Comparison of ENCODE assay signal across 24 cellular contexts in genomic region chr2:33208400-33208799, GRCh38.
A peak's percentile ranks its signal among the peaks of the same experiment; 100 is the strongest.
DNase-seq lines count a peak whose midpoint lies in the region; ATAC-seq, FAIRE-seq and TF ChIP-seq lines count a peak whose summit lies in the region.
"Had no signal": no experiment of that assay in that cellular context is flagged by ENCODE, and none has a peak within 500 bp of the region (broad histone marks: within the 10 kb centered on the region; RNA-seq: fewer than 3 reads in every experiment).

No MANE protein-coding gene starts in this region.

- no TSS peak for BruUV-seq in PC-9 (replicated peaks; lab: Mats Ljungman, UMichigan)

- no peaks in the 10 kb centered on the region for H3K79me2 ChIP-seq in PC-9 (ENCODE audit: low read depth)

- H4K91ac ChIP-seq in mesenchymal stem cell (ENCODE audit: low read length) = peak overlapping the region; percentile 92

- no peaks in the 10 kb centered on the region for H3K79me1 ChIP-seq in mesenchymal stem cell (replicated peaks; ENCODE audit: low read length, poor library complexity, severe bottlenecking)

- ATAC-seq in activated T-cell treated with anti-CD3 and anti-CD28 coated beads, Interleukin-2, amount 50 U/mL, for 72 hours (replicated peaks in 1 of 2) = peak; percentile 38 to 41
- ATAC-seq in T-helper 17 cell = peak; percentile 36
- ATAC-seq: left cardiac atrium had no signal

- H3K14ac ChIP-seq in mesenchymal stem cell (ENCODE audit: low read length in 2 of 2) = no peak overlapping the region

- peak overlapping the region; percentile 74 to 82 for H3K18ac ChIP-seq in mesenchymal stem cell (ENCODE audit: low read depth in 1 of 2, low read length in 2 of 2)

- no peak overlapping the region for H3K4me3 ChIP-seq in mesenchymal stem cell (ENCODE audit: insufficient read depth in 1 of 2, low read depth in 1 of 2, low read length in 2 of 2)
- H3K4me3 ChIP-seq in PC-9 = no peak overlapping the region
- H3K4me3 ChIP-seq: esophagus muscularis mucosa had no signal

- H3K4ac ChIP-seq in mesenchymal stem cell (ENCODE audit: low read depth in 1 of 2, low read length in 2 of 2) = peak overlapping the region in 1 of 2 experiments; percentile 12

- H4K8ac ChIP-seq in mesenchymal stem cell (ENCODE audit: low read length) = peak overlapping the region; percentile 19

- no peaks in the 10 kb centered on the region for H3K9me3 Mint-ChIP-seq in activated T-cell treated with anti-CD3 and anti-CD28 coated beads, Interleukin-2, amount 50 U/mL, for 72 hours
- H3K9me3 Mint-ChIP-seq in HFFc6 = no peaks in the 10 kb centered on the region
- H3K9me3 Mint-ChIP-seq in endothelial cell (ENCODE audit: unreplicated experiment) = no peaks in the 10 kb centered on the region
- H3K9me3 Mint-ChIP-seq: activated CD4-positive, alpha-beta T cell treated with anti-CD3 and anti-CD28 coated beads, Interleukin-2, amount 10 ng/mL, durations not matched to agents 7 days and 5 days; activated naive CD4-positive, alpha-beta T cell treated with anti-CD3 and anti-CD28 coated beads, Interleukin-2, amount 50 U/mL, for 24 hours; naive B cell had no signal

- no peaks in the 10 kb centered on the region for H4K20me1 ChIP-seq in PC-9 (ENCODE audit: insufficient read depth)

- no peaks in the 10 kb centered on the region for H3K36me3 Mint-ChIP-seq in activated T-cell treated with anti-CD3 and anti-CD28 coated beads, Interleukin-2, amount 50 U/mL, for 72 hours (ENCODE audit: insufficient read depth in 2 of 2)
- H3K36me3 Mint-ChIP-seq in HFFc6 (ENCODE audit: low read depth) = peaks cover 71% of the 10 kb centered on the region
- H3K36me3 Mint-ChIP-seq in T-helper 17 cell (ENCODE audit: low read depth) = no peaks in the 10 kb centered on the region
- peaks cover 20% of the 10 kb centered on the region for H3K36me3 Mint-ChIP-seq in endothelial cell (ENCODE audit: low read depth, unreplicated experiment)
- H3K36me3 Mint-ChIP-seq: activated naive CD4-positive, alpha-beta T cell treated with anti-CD3 and anti-CD28 coated beads, Interleukin-2, amount 50 U/mL, for 24 hours; CD4-positive, CD25-positive, alpha-beta regulatory T cell; naive B cell had no signal

- CTCF ChIA-PET in PC-9 (lab: Charles Lee) = no interaction called here

- H2BK12ac ChIP-seq in mesenchymal stem cell (ENCODE audit: low read length in 2 of 2) = peak overlapping the region; percentile 82

- H3K9me2 ChIP-seq in PC-9 (ENCODE audit: insufficient read depth) = no peaks in the 10 kb centered on the region

- no peak overlapping the region for H3K9ac ChIP-seq in mesenchymal stem cell (ENCODE audit: low read length)

- H3K4me2 ChIP-seq in mesenchymal stem cell (ENCODE audit: low read length, poor library complexity, severe bottlenecking) = no peak overlapping the region
- H3K4me2 ChIP-seq in PC-9 = no peak overlapping the region

- H3K4me1 ChIP-seq in mesenchymal stem cell (ENCODE audit: control insufficient read depth, insufficient read depth, low read depth, low read length) = peaks cover 6% of the 10 kb centered on the region
- H3K4me1 ChIP-seq in PC-9 (replicated peaks; ENCODE audit: insufficient read depth) = no peaks in the 10 kb centered on the region; the same call in 1 of the 2 replicates

- WGBS in mesenchymal stem cell = 92% methylated on average over 3 of the region's 3 CpGs

- POLR2A ChIA-PET in PC-9 (lab: Charles Lee; ENCODE audit: unreplicated experiment) = interaction anchor here (0.7 kb wide), 1 partner anchor 53 kb away, joined by 3 read pairs; no protein-coding TSS in a partner anchor

- no peak overlapping the region for H3K4me3 Mint-ChIP-seq in activated T-cell treated with anti-CD3 and anti-CD28 coated beads, Interleukin-2, amount 50 U/mL, for 72 hours
- H3K4me3 Mint-ChIP-seq in HFFc6 (no peak overlapping the region), T-helper 17 cell (no peak overlapping the region), endothelial cell (ENCODE audit: unreplicated experiment) (no peak overlapping the region)
- H3K4me3 Mint-ChIP-seq: activated CD4-positive, alpha-beta T cell treated with anti-CD3 and anti-CD28 coated beads, Interleukin-2, amount 10 ng/mL, durations not matched to agents 7 days and 5 days; activated naive CD4-positive, alpha-beta T cell treated with anti-CD3 and anti-CD28 coated beads, Interleukin-2, amount 50 U/mL, for 24 hours; CD4-positive, CD25-positive, alpha-beta regulatory T cell; naive B cell had no signal

- H2BK120ac ChIP-seq in mesenchymal stem cell (ENCODE audit: low read depth, low read length) = peak overlapping the region; percentile 74

- TF ChIP-seq POLR2A in GM12892 (IDR thresholded peaks at IDR 0.05; ENCODE audit: low read depth, low read length) = no peak

- H3K27me3 Mint-ChIP-seq in activated T-cell treated with anti-CD3 and anti-CD28 coated beads, Interleukin-2, amount 50 U/mL, for 72 hours (ENCODE audit: low read depth) = peaks cover 46% of the 10 kb centered on the region
- H3K27me3 Mint-ChIP-seq in HFFc6 (ENCODE audit: insufficient read depth) = peaks cover 1% of the 10 kb centered on the region; the same call in 1 of the 2 replicates
- peaks cover 5% of the 10 kb centered on the region for H3K27me3 Mint-ChIP-seq in T-helper 17 cell
- H3K27me3 Mint-ChIP-seq in endothelial cell (ENCODE audit: unreplicated experiment) = peaks cover 4% of the 10 kb centered on the region
- H3K27me3 Mint-ChIP-seq: CD4-positive, CD25-positive, alpha-beta regulatory T cell; naive B cell had no signal

- TF ChIP-seq CTCF in HFFc6 (IDR thresholded peaks at IDR 0.05) (no peak), PC-9 (conservative IDR thresholded peaks at IDR 0.05) (no peak), endothelial cell (IDR thresholded peaks at IDR 0.05; ENCODE audit: unreplicated experiment) (no peak)

- H2AK5ac ChIP-seq in mesenchymal stem cell (ENCODE audit: low read length, severe bottlenecking) = no peak overlapping the region

- no peak overlapping the region for H3K23ac ChIP-seq in mesenchymal stem cell (ENCODE audit: low read length in 2 of 2)

- H3K36me3 ChIP-seq in mesenchymal stem cell (ENCODE audit: control insufficient read depth in 1 of 2, insufficient read depth in 2 of 2, low read depth in 1 of 2, low read length in 2 of 2) (no peaks in the 10 kb centered on the region), PC-9 (ENCODE audit: low read depth) (no peaks in the 10 kb centered on the region)
- H3K36me3 ChIP-seq: esophagus muscularis mucosa had no signal

- H3K27ac ChIP-seq in mesenchymal stem cell (ENCODE audit: low read length, poor library complexity, severe bottlenecking) (no peak overlapping the region), PC-9 (no peak overlapping the region)

- H3K27me3 ChIP-seq in mesenchymal stem cell (ENCODE audit: control insufficient read depth in 1 of 2, insufficient read depth in 1 of 2, low read length in 2 of 2) (no peaks in the 10 kb centered on the region), PC-9 (ENCODE audit: insufficient read depth, low read depth) (no peaks in the 10 kb centered on the region)
- H3K27me3 ChIP-seq: esophagus muscularis mucosa had no signal

- no peak overlapping the region for H3K27ac Mint-ChIP-seq in activated T-cell treated with anti-CD3 and anti-CD28 coated beads, Interleukin-2, amount 50 U/mL, for 72 hours
- H3K27ac Mint-ChIP-seq in HFFc6 (peak overlapping the region; percentile 69), T-helper 17 cell (no peak overlapping the region), endothelial cell (ENCODE audit: unreplicated experiment) (no peak overlapping the region)
- H3K27ac Mint-ChIP-seq: activated CD4-positive, alpha-beta T cell treated with anti-CD3 and anti-CD28 coated beads, Interleukin-2, amount 10 ng/mL, durations not matched to agents 7 days and 5 days; activated naive CD4-positive, alpha-beta T cell treated with anti-CD3 and anti-CD28 coated beads, Interleukin-2, amount 50 U/mL, for 24 hours; CD4-positive, CD25-positive, alpha-beta regulatory T cell had no signal

- no peaks in the 10 kb centered on the region for H3K9me3 ChIP-seq in T-helper 17 cell (ENCODE audit: control insufficient read depth, low read length, poor library complexity, severe bottlenecking)
- H3K9me3 ChIP-seq in mesenchymal stem cell (ENCODE audit: control insufficient read depth, low read length) = no peaks in the 10 kb centered on the region
- H3K9me3 ChIP-seq in PC-9 (ENCODE audit: insufficient read depth, low read depth) = no peaks in the 10 kb centered on the region
- H3K9me3 ChIP-seq: esophagus muscularis mucosa had no signal

- DNase-seq in activated T-cell treated with anti-CD3 and anti-CD28 coated beads, Interleukin-2, amount 50 U/mL, for 72 hours = peak in 1 of 2 donors; percentile 12
- DNase-seq in activated T-cell treated with anti-CD3 and anti-CD28 coated beads for 4 hours = no peak
- no peak for DNase-seq in HFFc6
- no peak for DNase-seq in T-helper 17 cell
- DNase-seq in mesenchymal stem cell = no peak
- no peak for DNase-seq in GM12892 (ENCODE audit: insufficient read length)
- no peak for DNase-seq in PC-9
- no peak for DNase-seq in endothelial cell (ENCODE audit: low spot score)
- DNase-seq: activated CD4-positive, alpha-beta T cell treated with anti-CD3 and anti-CD28 coated beads, Interleukin-2, amount 10 ng/mL, durations not matched to agents 7 days and 5 days; CD4-positive, CD25-positive, alpha-beta regulatory T cell; glutamatergic neuron; GOT3; left cardiac atrium; mesendoderm; naive B cell; NCI-H1105; NCI-H2081 treated with DMSO at 0.1 percent for 48 hours; NCI-H510A; occipital lobe; SW 1271 had no signal

- no peaks in the 10 kb centered on the region for H3F3A ChIP-seq in PC-9 (ENCODE audit: insufficient read depth, low read depth)

- H2AFZ ChIP-seq in mesenchymal stem cell (ENCODE audit: low read depth, low read length) (no peak overlapping the region), PC-9 (no peak overlapping the region)

- H2BK5ac ChIP-seq in mesenchymal stem cell (ENCODE audit: low read depth, low read length, poor library complexity, severe bottlenecking) = no peak overlapping the region

- H2BK15ac ChIP-seq in mesenchymal stem cell (ENCODE audit: low read depth, poor library complexity, severe bottlenecking) = no peak overlapping the region

- peaks cover 6% of the 10 kb centered on the region for H3K4me1 Mint-ChIP-seq in activated T-cell treated with anti-CD3 and anti-CD28 coated beads, Interleukin-2, amount 50 U/mL, for 72 hours (ENCODE audit: low read depth)
- H3K4me1 Mint-ChIP-seq in HFFc6 (ENCODE audit: low read depth) = peaks cover 85% of the 10 kb centered on the region
- H3K4me1 Mint-ChIP-seq in T-helper 17 cell = peaks cover 2% of the 10 kb centered on the region
- peaks cover 41% of the 10 kb centered on the region for H3K4me1 Mint-ChIP-seq in endothelial cell (ENCODE audit: unreplicated experiment)
- H3K4me1 Mint-ChIP-seq: activated CD4-positive, alpha-beta T cell treated with anti-CD3 and anti-CD28 coated beads, Interleukin-2, amount 10 ng/mL, durations not matched to agents 7 days and 5 days; activated naive CD4-positive, alpha-beta T cell treated with anti-CD3 and anti-CD28 coated beads, Interleukin-2, amount 50 U/mL, for 24 hours; CD4-positive, CD25-positive, alpha-beta regulatory T cell; naive B cell had no signal

- FAIRE-seq in GM12892 (lab: Jason Lieb, UNC) = no peak
- FAIRE-seq: astrocyte, TTC549 had no signal

- intact Hi-C loops in PC-9 (cut with micrococcal nuclease; ENCODE audit: unreplicated experiment) = no loop called here
